8 cellular contexts compared by ENCODE assay signal in the genomic region with DNA sequence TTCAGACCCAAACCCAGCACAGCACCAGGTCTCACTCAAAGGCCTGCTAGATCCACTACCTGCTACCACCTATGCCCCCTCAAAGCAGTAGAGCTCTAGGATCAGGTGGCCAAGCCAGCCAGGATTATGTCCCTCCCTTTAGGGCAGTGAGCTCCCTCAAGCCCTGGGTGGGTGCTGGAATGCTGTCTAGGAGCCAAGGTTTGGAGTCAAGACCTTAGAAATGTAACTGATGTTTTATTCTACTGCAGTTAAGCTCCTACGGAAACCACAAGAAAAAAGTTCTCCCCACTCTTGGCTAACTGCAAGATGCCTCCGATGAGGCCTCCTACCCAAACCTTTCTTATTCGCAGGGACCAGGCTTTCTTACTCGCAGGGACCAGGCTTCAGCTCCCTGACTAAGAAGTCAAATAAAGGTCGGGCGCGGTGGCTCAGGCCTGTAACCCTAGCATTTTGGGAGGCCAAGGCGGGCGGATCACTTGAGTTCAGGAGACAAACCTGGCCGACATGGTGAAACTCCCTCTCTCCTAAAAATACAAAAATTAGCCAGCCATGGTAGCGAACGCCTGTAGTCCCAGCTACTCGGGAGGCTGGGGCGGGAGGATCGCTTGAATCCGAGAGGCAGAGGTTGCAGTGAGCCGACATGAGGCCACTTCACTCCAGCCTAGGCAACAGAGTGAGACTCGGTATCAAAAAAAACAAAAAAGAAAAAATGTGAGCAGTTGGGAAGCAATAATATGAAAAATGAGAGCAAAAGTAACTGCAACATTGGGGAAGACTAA. TPM values are rescaled to one million over a fixed set of nuclear protein-coding genes. Genes with fewer than 3 reads are reported as not detected.
DNase-seq lines count a peak whose midpoint lies in the region; ATAC-seq and TF ChIP-seq lines count a peak whose summit lies in the region.

No MANE protein-coding gene starts in this region.

- DNase-seq in DMS79 treated with DMSO at 0.1 percent for 48 hours (lab: John Stamatoyannopoulos, UW) (peak; percentile 41), DMS79 (lab: John Stamatoyannopoulos, UW) (no peak), activated B cell treated with CpG ODN at 0.5 μM for 24 hours (no peak), NCI-H1092 (lab: John Stamatoyannopoulos, UW) (no peak), NOMO-1 treated with DMSO at 0.1 percent for 48 hours (lab: John Stamatoyannopoulos, UW; ENCODE audit: unreplicated experiment) (no peak)
- no peak for DNase-seq in stimulated activated naive B cell treated with anti-CD40 and anti-IgM and Interleukin-4, amounts not matched to agents 10 μg/mL and 1 μg/mL and 100 μg/mL, for 72 hours

- H3K9me3 Mint-ChIP-seq in activated B cell treated with CpG ODN at 0.5 μM for 24 hours, result no peaks in the 10 kb centered on the region
- no peaks in the 10 kb centered on the region for H3K9me3 Mint-ChIP-seq in stimulated activated naive B cell treated with anti-CD40 and anti-IgM and Interleukin-4, amounts not matched to agents 10 μg/mL and 1 μg/mL and 100 μg/mL, for 72 hours

- no peaks in the 10 kb centered on the region for H3K4me1 ChIP-seq in iPS-15b (ENCODE audit: control insufficient read depth, insufficient read depth, low read length)

- POLR2A ChIA-PET in activated B cell treated with CpG ODN at 0.5 μM for 24 hours (lab: Charles Lee), result interaction anchor here (0.5 to 9.5 kb wide), 49 partner anchors 8 to 1794 kb away, joined by 3 to 546 read pairs (median 6); partner anchors contain the start of genes ARL4D, BECN1, BRCA1 and DHX58

- H3K27me3 Mint-ChIP-seq in activated B cell treated with CpG ODN at 0.5 μM for 24 hours, result no peaks in the 10 kb centered on the region
- no peaks in the 10 kb centered on the region for H3K27me3 Mint-ChIP-seq in stimulated activated naive B cell treated with anti-CD40 and anti-IgM and Interleukin-4, amounts not matched to agents 10 μg/mL and 1 μg/mL and 100 μg/mL, for 72 hours

- H3K9ac ChIP-seq in iPS-15b (ENCODE audit: low read depth, low read length), result peak overlapping the region; percentile 41

- H3K36me3 Mint-ChIP-seq in activated B cell treated with CpG ODN at 0.5 μM for 24 hours (ENCODE audit: low read depth), result peaks cover 3% of the 10 kb centered on the region
- peaks cover 2 to 3% of the 10 kb centered on the region in 2 donors for H3K36me3 Mint-ChIP-seq in stimulated activated naive B cell treated with anti-CD40 and anti-IgM and Interleukin-4, amounts not matched to agents 10 μg/mL and 1 μg/mL and 100 μg/mL, for 72 hours

- intact Hi-C loops in activated B cell treated with CpG ODN at 0.5 μM for 24 hours (cut with micrococcal nuclease), result no loop called here

- no peaks in the 10 kb centered on the region for H3K36me3 ChIP-seq in iPS-15b (ENCODE audit: control insufficient read depth, insufficient read depth, low read length)

- TF ChIP-seq CTCF in activated B cell treated with CpG ODN at 0.5 μM for 24 hours (IDR thresholded peaks at IDR 0.05), result no peak

- H3K4me3 ChIP-seq in iPS-15b (ENCODE audit: low read depth, low read length), result no peak overlapping the region

- H3K27me3 ChIP-seq in iPS-15b (ENCODE audit: control insufficient read depth, insufficient read depth, low read length), result peaks cover 15% of the 10 kb centered on the region

- H3K4me3 Mint-ChIP-seq in activated B cell treated with CpG ODN at 0.5 μM for 24 hours, result peak overlapping the region; percentile 95
- H3K4me3 Mint-ChIP-seq in stimulated activated naive B cell treated with anti-CD40 and anti-IgM and Interleukin-4, amounts not matched to agents 10 μg/mL and 1 μg/mL and 100 μg/mL, for 72 hours, result peak overlapping the region; percentile 91 to 98

- H3K27ac Mint-ChIP-seq in activated B cell treated with CpG ODN at 0.5 μM for 24 hours, result peak overlapping the region; percentile 100
- peak overlapping the region; percentile 100 for H3K27ac Mint-ChIP-seq in stimulated activated naive B cell treated with anti-CD40 and anti-IgM and Interleukin-4, amounts not matched to agents 10 μg/mL and 1 μg/mL and 100 μg/mL, for 72 hours

- CTCF ChIA-PET in activated B cell treated with CpG ODN at 0.5 μM for 24 hours (lab: Charles Lee), result interaction anchor here (1.2 to 2.2 kb wide), 4 partner anchors 21 to 117 kb away, joined by 3 to 8 read pairs (median 6); partner anchors contain the start of gene DHX8

- no peak for ATAC-seq in activated B cell treated with CpG ODN at 0.5 μM for 24 hours (ENCODE audit: low read depth)
- no peak for ATAC-seq in stimulated activated naive B cell treated with anti-CD40 and anti-IgM and Interleukin-4, amounts not matched to agents 10 μg/mL and 1 μg/mL and 100 μg/mL, for 72 hours (replicated peaks)
- ATAC-seq in GM19023 (IDR thresholded peaks at IDR 0.05; ENCODE audit: unreplicated experiment), result no peak

- peaks cover 46% of the 10 kb centered on the region for H3K4me1 Mint-ChIP-seq in activated B cell treated with CpG ODN at 0.5 μM for 24 hours
- H3K4me1 Mint-ChIP-seq in stimulated activated naive B cell treated with anti-CD40 and anti-IgM and Interleukin-4, amounts not matched to agents 10 μg/mL and 1 μg/mL and 100 μg/mL, for 72 hours, result peaks cover 36 to 73% of the 10 kb centered on the region in 2 donors

- no peaks in the 10 kb centered on the region for H3K9me3 ChIP-seq in iPS-15b (ENCODE audit: control insufficient read depth, insufficient read depth, low read length)

RNA-seq across cellular contexts. Expression of gene ARL4D, which starts 31.8 kb away (rescaled TPM):
- 5.8 and 6.4 TPM in 2 replicates for total RNA-seq in activated B cell treated with CpG ODN at 0.5 μM for 24 hours
